8 cellular contexts compared by ENCODE assay signal in the genomic region with DNA sequence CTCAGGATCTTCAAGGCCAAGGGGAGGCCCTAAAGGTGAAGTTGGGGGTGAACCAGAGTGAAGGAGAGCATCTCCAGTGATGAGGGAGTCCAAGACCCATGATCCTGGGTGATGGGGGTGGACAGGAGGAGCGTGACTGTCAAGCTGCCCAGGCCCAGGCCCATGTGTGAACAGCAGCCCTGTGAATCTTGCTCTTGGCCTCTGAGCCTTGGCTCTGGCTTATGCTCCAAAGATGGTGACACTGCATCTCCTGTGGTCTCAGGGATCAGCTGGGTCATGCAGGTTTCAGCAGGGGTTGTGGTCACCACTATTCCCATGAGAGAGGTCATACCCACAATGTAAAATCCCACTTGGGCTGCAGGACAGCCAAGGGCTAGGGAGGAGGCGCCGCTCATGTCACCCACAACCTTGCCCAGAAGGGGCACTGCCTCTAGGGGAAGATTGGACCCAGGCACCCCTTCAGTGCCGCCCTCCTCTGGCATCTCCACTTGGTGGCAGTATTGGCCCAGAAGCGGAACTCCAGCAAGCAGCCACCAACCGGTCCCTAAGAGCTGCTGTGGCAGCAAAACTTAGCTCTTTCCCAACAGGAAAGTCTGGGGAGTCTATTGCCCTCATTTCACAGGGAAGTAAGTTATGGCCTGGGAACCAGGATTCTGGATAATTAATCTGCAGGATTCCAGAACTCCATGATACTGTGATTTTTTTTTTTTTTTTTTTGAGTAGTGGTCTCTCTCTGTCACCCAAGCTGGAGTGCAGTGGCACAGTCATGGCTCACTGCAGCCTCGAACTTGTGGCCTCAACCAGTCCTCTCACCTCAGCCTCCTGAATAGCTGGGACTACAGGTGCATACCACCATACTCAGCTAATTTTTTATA. TPM values are rescaled to one million over a fixed set of nuclear protein-coding genes. Genes with fewer than 3 reads are reported as not detected.
A peak's percentile ranks its signal among the peaks of the same experiment; 100 is the strongest.
DNase-seq lines count a peak whose midpoint lies in the region; ATAC-seq and TF ChIP-seq lines count a peak whose summit lies in the region.

No MANE protein-coding gene starts in this region.

- H3K9me3 ChIP-seq in AG04450 (ENCODE audit: control insufficient read depth, insufficient read depth, low read length) = peaks cover 8% of the 10 kb centered on the region

- CTCF ChIA-PET in AG04450 (lab: Charles Lee) = interaction anchor here (0.6 to 2.1 kb wide), 14 partner anchors 13 to 517 kb away, joined by 3 to 7 read pairs (median 3); no protein-coding TSS in a partner anchor

- intact Hi-C loops in lower leg skin (cut with DNase I; ENCODE audit: low total_unique reads) = no loop called here

- TF ChIP-seq CTCF in AG04450 (IDR thresholded peaks at IDR 0.05; ENCODE audit: low read depth, low read length) (peak; percentile 63), lower leg skin (IDR thresholded peaks at IDR 0.05) (peak in 1 of 3 donors; percentile 58)

- H3K4me3 ChIP-seq in AG04450 (ENCODE audit: low read depth, low read length) = no peak overlapping the region
- no peak overlapping the region for H3K4me3 ChIP-seq in lower leg skin (ENCODE audit: low read depth, poor library complexity, severe bottlenecking)

- WGBS in lower leg skin, 2 donors = 21 to 23% methylated on average over 7 of the region's 7 CpGs

- peak; percentile 68 for ATAC-seq in GM18519 (IDR thresholded peaks at IDR 0.05; ENCODE audit: low FRiP score, unreplicated experiment)
- ATAC-seq in HG03095 (IDR thresholded peaks at IDR 0.05; ENCODE audit: unreplicated experiment) = peak; percentile 60

- no peak for TF ChIP-seq POLR2A in lower leg skin (IDR thresholded peaks at IDR 0.05)

- H3K27me3 ChIP-seq in AG04450 (ENCODE audit: control insufficient read depth, insufficient read depth, low read length) = peaks cover 13% of the 10 kb centered on the region

- no peak overlapping the region for H3K27ac ChIP-seq in AG04450 (ENCODE audit: low read depth, low read length)

- DNase-seq in AG04450 (ENCODE audit: low read depth, low spot score) = no peak
- peak; percentile 9 for DNase-seq in NCI-H2227 treated with DMSO at 0.1 percent for 48 hours (lab: John Stamatoyannopoulos, UW)
- peak; percentile 49 to 52 for DNase-seq in activated CD4-positive, alpha-beta T cell treated with anti-CD3 and anti-CD28 coated beads for 24 hours (ENCODE audit: low read depth in 2 of 2)
- DNase-seq in dedifferentiated amniotic fluid mesenchymal stem cell (ENCODE audit: extremely low spot score) = peak; percentile 70
- DNase-seq in lower leg skin (ENCODE audit: low spot score in 2 of 2) = peak; percentile 55 to 88
- peak; percentile 29 for DNase-seq in stimulated activated CD8-positive, alpha-beta memory T cell treated with anti-CD3 and anti-CD28 coated beads, Interleukin-15, amount 100 ng/mL, for 24 hours (ENCODE audit: low read depth)

- POLR2A ChIA-PET in AG04450 (lab: Yijun Ruan, JAX) = interaction anchor here (0.6 to 0.7 kb wide), 2 partner anchors 83 to 181 kb away, joined by 8 to 9 read pairs; no protein-coding TSS in a partner anchor

RNA-seq across cellular contexts. Expression of a gene that starts 7.5 kb away (rescaled TPM):
- not detected in 2 replicates for polyA plus RNA-seq in AG04450 (2011; rRNA removed)
- not detected in 2 replicates for polyA minus RNA-seq in AG04450 (2011; rRNA and poly(A)+ RNA removed)
- total RNA-seq in lower leg skin = 1 to 10 TPM; 1.9 to 4.1 (median 3.5) TPM

RNA-seq across cellular contexts. Expression of a gene that starts 51.6 kb away (rescaled TPM):
- polyA plus RNA-seq in AG04450 (2011; rRNA removed) = 0.74 and 0.91 TPM in 2 replicates
- 0.64 and 1.0 TPM in 2 replicates for polyA minus RNA-seq in AG04450 (2011; rRNA and poly(A)+ RNA removed)
- 1 to 10 TPM in 2 of 4 donors, under 1 TPM in 2; 0.72 to 2.5 (median 1.2) TPM for total RNA-seq in lower leg skin
